In the genomic region with DNA sequence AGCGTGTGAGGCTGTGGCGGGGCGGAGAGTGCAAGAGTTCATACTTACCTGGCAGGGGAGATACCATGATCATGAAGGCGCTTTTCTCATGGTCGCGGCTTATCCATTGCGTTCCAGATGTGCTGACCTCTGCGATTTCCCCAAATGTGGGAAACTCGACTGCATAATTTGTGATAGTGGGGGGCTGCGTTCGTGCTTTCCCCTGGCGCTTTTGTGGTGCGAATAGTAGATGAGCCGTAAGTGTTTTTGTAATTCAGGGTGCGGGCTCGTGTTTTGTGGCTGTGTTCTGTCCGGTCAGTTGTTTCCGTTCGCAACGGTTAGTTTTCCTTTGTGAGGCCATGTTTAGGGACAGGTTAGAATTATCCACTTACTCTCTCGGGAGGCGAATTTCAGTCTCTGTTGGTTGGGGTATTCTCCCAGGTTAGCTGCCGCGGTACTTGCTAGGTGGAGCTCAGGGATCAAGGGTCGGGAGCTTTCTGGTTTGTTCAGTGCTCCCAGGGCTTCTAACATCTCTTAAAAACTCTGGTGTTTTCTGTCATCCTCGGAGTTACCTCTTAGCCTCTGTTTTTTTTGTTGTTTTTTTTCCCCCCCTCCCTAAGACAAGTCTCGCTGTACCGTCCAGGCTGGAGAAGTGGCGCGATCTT, we compare ENCODE assay signal across 8 cellular contexts. TPM values are rescaled to one million over a fixed set of nuclear protein-coding genes. Genes with fewer than 3 reads are reported as not detected.
DNase-seq lines count a peak whose midpoint lies in the region; ATAC-seq and TF ChIP-seq lines count a peak whose summit lies in the region.
"Not testable (repeated sequence)": the region's sequence is repeated elsewhere in the genome, so short reads cannot be mapped to it uniquely, and the experiment has no call there.

No MANE protein-coding gene starts in this region.

- DNase-seq in AG08396 (ENCODE audit: low spot score) (peak; percentile 73), NCI-H510A (lab: John Stamatoyannopoulos, UW) (peak; percentile 91), left colon (peak; percentile 86 to 93)
- peak; percentile 95 for DNase-seq in activated CD4-positive, alpha-beta T cell treated with anti-CD3 and anti-CD28 coated beads for 36 hours
- not testable (repeated sequence) for DNase-seq in chondrocyte (ENCODE audit: low spot score)
- DNase-seq in stimulated activated CD4-positive, alpha-beta T cell treated with anti-CD3 and anti-CD28 coated beads, Interleukin-15, amount 100 ng/mL, for 1 hour (ENCODE audit: low read depth in 1 of 2, low spot score in 1 of 2): peak; percentile 70 to 73

- not testable (repeated sequence) for H3K4me1 Mint-ChIP-seq in activated CD4-positive, alpha-beta T cell treated with anti-CD3 and anti-CD28 coated beads for 36 hours; chondrocyte (ENCODE audit: low read depth)

- peak; percentile 81 for ATAC-seq in GM19035 (IDR thresholded peaks at IDR 0.05; ENCODE audit: unreplicated experiment)
- ATAC-seq in HG03139 (IDR thresholded peaks at IDR 0.05; ENCODE audit: unreplicated experiment): peak; percentile 71
- peak; percentile 82 for ATAC-seq in activated CD4-positive, alpha-beta T cell treated with anti-CD3 and anti-CD28 coated beads for 36 hours
- ATAC-seq in left colon: peak; percentile 86

- peak overlapping the region; percentile 83 for H3K4me3 Mint-ChIP-seq in activated CD4-positive, alpha-beta T cell treated with anti-CD3 and anti-CD28 coated beads for 36 hours
- H3K4me3 Mint-ChIP-seq in chondrocyte (ENCODE audit: unreplicated experiment): peak overlapping the region; percentile 69

- intact Hi-C loops in activated CD4-positive, alpha-beta T cell treated with anti-CD3 and anti-CD28 coated beads for 36 hours (cut with DNase I, micrococcal nuclease): loop anchor here in 1 of 2 experiments (10.0 kb wide), 2 partner anchors 148 to 258 kb away; no protein-coding TSS in a partner anchor
- intact Hi-C loops in left colon (cut with DNase I, micrococcal nuclease): not testable (repeated sequence)

- H3K27me3 Mint-ChIP-seq in activated CD4-positive, alpha-beta T cell treated with anti-CD3 and anti-CD28 coated beads for 36 hours; chondrocyte (ENCODE audit: low read depth): not testable (repeated sequence)

- CTCF ChIA-PET in activated CD4-positive, alpha-beta T cell treated with anti-CD3 and anti-CD28 coated beads for 36 hours (lab: Charles Lee): not testable (repeated sequence)

- H3K36me3 Mint-ChIP-seq in activated CD4-positive, alpha-beta T cell treated with anti-CD3 and anti-CD28 coated beads for 36 hours (ENCODE audit: low read depth); chondrocyte (ENCODE audit: low read depth): not testable (repeated sequence)

- H3K27ac Mint-ChIP-seq in activated CD4-positive, alpha-beta T cell treated with anti-CD3 and anti-CD28 coated beads for 36 hours: peak overlapping the region; percentile 97
- peak overlapping the region; percentile 88 for H3K27ac Mint-ChIP-seq in chondrocyte (ENCODE audit: unreplicated experiment)

- POLR2A ChIA-PET in activated CD4-positive, alpha-beta T cell treated with anti-CD3 and anti-CD28 coated beads for 36 hours (lab: Charles Lee): interaction anchor here (0.6 to 1.7 kb wide), 12 partner anchors 64 to 1438 kb away, joined by 3 to 50 read pairs (median 9); no protein-coding TSS in a partner anchor

- H3K9me3 Mint-ChIP-seq in activated CD4-positive, alpha-beta T cell treated with anti-CD3 and anti-CD28 coated beads for 36 hours (ENCODE audit: low read depth); chondrocyte (ENCODE audit: low read depth): not testable (repeated sequence)

- TF ChIP-seq CTCF in chondrocyte (IDR thresholded peaks at IDR 0.05): not testable (repeated sequence)

RNA-seq across cellular contexts. Expression of a gene that starts 39.6 kb away (rescaled TPM):
- total RNA-seq in activated CD4-positive, alpha-beta T cell treated with anti-CD3 and anti-CD28 coated beads for 36 hours: under 1 TPM; 0.05 to 0.07 TPM
- total RNA-seq in chondrocyte (not detected in 3 replicates), left colon (not detected)
